In the genomic region with DNA sequence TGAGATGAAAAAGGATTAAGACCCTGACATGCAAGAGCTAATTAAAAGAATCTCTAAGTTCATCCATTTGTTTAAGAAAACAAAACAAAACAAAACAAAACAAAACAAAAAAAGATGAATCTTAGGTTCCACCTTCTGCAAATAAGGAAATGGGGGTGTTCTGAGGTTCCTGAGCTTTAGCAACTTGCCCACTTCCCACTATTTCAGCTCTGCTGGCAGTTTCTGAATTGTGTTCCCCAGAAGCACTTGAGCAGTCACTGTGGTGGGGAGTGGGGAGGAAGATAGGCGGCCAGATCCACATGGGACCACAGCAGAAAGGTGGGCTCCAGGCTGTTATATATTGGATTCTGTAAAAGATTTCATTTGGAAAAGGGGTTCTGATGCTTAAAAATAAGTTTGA, we compare ENCODE assay signal across 1 cellular context.
TF ChIP-seq lines count a peak whose summit lies in the region.

No MANE protein-coding gene starts in this region.

TF ChIP-seq in GM12878, 131 proteins besides CTCF, POLR2A, EP300 and RAD21 (continued from another document):
- TF ChIP-seq E2F8 (IDR thresholded peaks at IDR 0.05; ENCODE audit: low read depth, partially characterized antibody) (no peak), SREBF2 (IDR thresholded peaks at IDR 0.05; ENCODE audit: low read length) (no peak), RUNX3 (IDR thresholded peaks at IDR 0.05; ENCODE audit: low read length) (no peak), TAF1 (IDR thresholded peaks at IDR 0.05; ENCODE audit: borderline replicate concordance, low read depth, low read length) (no peak), IKZF2 (IDR thresholded peaks at IDR 0.05) (no peak), YBX1 (IDR thresholded peaks at IDR 0.05) (no peak), MYC (IDR thresholded peaks at IDR 0.05; ENCODE audit: insufficient read depth, insufficient read length, insufficient replicate concordance, low read length, severe bottlenecking) (no peak)
